8 cellular contexts compared by ENCODE assay signal in genomic region chr1:6889875-6890480, GRCh38.
DNase-seq lines count a peak whose midpoint lies in the region; ATAC-seq, FAIRE-seq and TF ChIP-seq lines count a peak whose summit lies in the region.

No MANE protein-coding gene starts in this region.

- TF ChIP-seq POLR2A in gastroesophageal sphincter (IDR thresholded peaks at IDR 0.05): no peak

- H3K4me3 ChIP-seq in gastroesophageal sphincter (no peak overlapping the region), pancreas (no peak overlapping the region)

- FAIRE-seq in GM19239 (lab: Jason Lieb, UNC) (peak; percentile 89), pancreas (lab: Jason Lieb, UNC) (peak; percentile 5)

- H3K27ac ChIP-seq in gastroesophageal sphincter (no peak overlapping the region), pancreas (no peak overlapping the region)

- intact Hi-C loops in pancreas (cut with DNase I): loop anchor here in 2 of 3 donors (5.0 to 10.0 kb wide), 3 partner anchors 95 to 165 kb away; no protein-coding TSS in a partner anchor

- peak; percentile 62 to 81 (median 72) for TF ChIP-seq CTCF in gastroesophageal sphincter (IDR thresholded peaks at IDR 0.05)
- peak; percentile 63 to 86 (median 81) for TF ChIP-seq CTCF in pancreas (IDR thresholded peaks at IDR 0.05)

- H3K27me3 ChIP-seq in gastroesophageal sphincter: no peaks in the 10 kb centered on the region
- no peaks in the 10 kb centered on the region for H3K27me3 ChIP-seq in pancreas

- H3K4me1 ChIP-seq in gastroesophageal sphincter (peaks cover 0 to 10% (median 2%) of the 10 kb centered on the region in 3 donors), pancreas (no peaks in the 10 kb centered on the region)

- H3K36me3 ChIP-seq in gastroesophageal sphincter (peaks cover 0 to 9% of the 10 kb centered on the region in 2 donors), pancreas (no peaks in the 10 kb centered on the region)

- ATAC-seq in gastroesophageal sphincter (peak; percentile 34), pancreas (peak; percentile 69 to 98 (median 94)), GM21737 (IDR thresholded peaks at IDR 0.05; ENCODE audit: unreplicated experiment) (no peak), HG03432 (IDR thresholded peaks at IDR 0.05; ENCODE audit: unreplicated experiment) (no peak)

- no peak for TF ChIP-seq EP300 in gastroesophageal sphincter (IDR thresholded peaks at IDR 0.05)

- DNase-seq in AML-193 (lab: John Stamatoyannopoulos, UW) (peak; percentile 42 to 47), GM19239 (ENCODE audit: insufficient read length, low spot score) (peak; percentile 28), NCI-H526 treated with DMSO at 0.1 percent for 48 hours (lab: John Stamatoyannopoulos, UW) (peak; percentile 26), pancreas (peak in 4 of 6 donors; percentile 36 to 74 (median 50))
- DNase-seq in activated CD8-positive, alpha-beta memory T cell treated with anti-CD3 and anti-CD28 coated beads, Interleukin-2, amount 50 U/mL, for 1 hour (ENCODE audit: extremely low read depth): peak; percentile 0

- H3K9me3 ChIP-seq in gastroesophageal sphincter (no peaks in the 10 kb centered on the region), pancreas (no peaks in the 10 kb centered on the region)

- WGBS in gastroesophageal sphincter (ENCODE audit: low coverage in 1 of 2), 2 donors: 10 to 20% methylated on average over 1 to 2 of the region's 3 CpGs
- 4 to 6% methylated on average over 3 of the region's 3 CpGs for WGBS in pancreas, 2 donors

Comparison
In these comparisons a context has a peak if more than half of its experiments do, and no peak if none do; other contexts are left out.
1. ATAC-seq: peak in gastroesophageal sphincter (single experiment) and pancreas (4 of 4); none in GM21737 (single experiment) and HG03432 (single experiment).
2. Peak in every context shown above with its lines, with median percentiles within 50 percentile points of each other: DNase-seq.